Comparison of ENCODE assay signal across 18 cellular contexts in the genomic region with DNA sequence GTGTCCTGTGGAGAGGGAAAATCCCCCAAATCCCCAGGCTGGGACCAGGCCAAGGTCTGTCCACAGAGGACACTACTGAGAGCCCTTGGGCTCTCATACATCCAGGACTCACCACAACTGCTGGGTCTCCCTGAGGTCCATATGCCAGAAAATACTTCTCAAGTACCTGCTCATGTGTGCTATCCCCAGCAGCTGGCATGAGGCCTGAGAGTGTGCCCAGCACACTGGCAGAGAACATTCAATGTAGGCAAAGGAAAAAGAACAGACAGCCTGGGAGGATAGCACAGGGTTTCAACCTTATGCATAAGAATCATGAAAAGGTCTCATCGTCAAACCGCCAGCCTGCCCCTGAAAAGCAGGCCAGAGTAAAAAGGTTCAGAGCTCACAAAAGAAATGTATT.
"Had no signal": no experiment of that assay in that cellular context is flagged by ENCODE, and none has a peak within 500 bp of the region (broad histone marks: within the 10 kb centered on the region; RNA-seq: fewer than 3 reads in every experiment).

No MANE protein-coding gene starts in this region.

- H3K4me3 ChIP-seq: esophagus muscularis mucosa, gastrocnemius medialis, lung, psoas muscle, right lobe of liver, spleen, tibial nerve had no signal

- H3K9me3 ChIP-seq: gastrocnemius medialis, psoas muscle, right lobe of liver had no signal

- H2AFZ ChIP-seq: parathyroid adenoma had no signal

- DNase-seq: effector memory CD8-positive, alpha-beta T cell; gastrocnemius medialis; left colon; left ventricle myocardium superior; naive thymus-derived CD4-positive, alpha-beta T cell; nephron progenitor cell; psoas muscle; retina; right lobe of liver; spleen; stimulated activated CD4-positive, alpha-beta T cell treated with anti-CD3 and anti-CD28 coated beads, Interleukin-15, amount 100 ng/mL, for 24 hours; stimulated activated CD4-positive, alpha-beta T cell treated with anti-CD3 and anti-CD28 coated beads, Interleukin-1b, Interleukin-23, amount 100 ng/mL, for 48 hours; stimulated activated CD4-positive, alpha-beta T cell treated with anti-CD3 and anti-CD28 coated beads, Interleukin-4, amount 100 ng/mL, for 24 hours had no signal

- H3K9ac ChIP-seq: parathyroid adenoma had no signal

- ATAC-seq: effector memory CD8-positive, alpha-beta T cell; gastrocnemius medialis; left colon; left ventricle myocardium superior; naive thymus-derived CD4-positive, alpha-beta T cell; psoas muscle; right lobe of liver had no signal

- H3K27ac ChIP-seq: epithelial cell of prostate, esophagus muscularis mucosa, gastrocnemius medialis, parathyroid adenoma, psoas muscle, right lobe of liver, spleen, tibial nerve had no signal

- H3K4me1 ChIP-seq: esophagus muscularis mucosa, gastrocnemius medialis, parathyroid adenoma, psoas muscle, right lobe of liver, spleen, tibial nerve had no signal

- H3K27me3 ChIP-seq: esophagus muscularis mucosa, gastrocnemius medialis, right lobe of liver, spleen, tibial nerve had no signal

- H3K36me3 ChIP-seq: esophagus muscularis mucosa, gastrocnemius medialis, right lobe of liver, spleen, tibial nerve had no signal
